ENCODE assay signal across 1 cellular context in genomic region chr7:155224116-155224811, GRCh38.
TF ChIP-seq lines count a peak whose summit lies in the region.

No MANE protein-coding gene starts in this region.

TF ChIP-seq in GM23338, 12 proteins besides CTCF, POLR2A, EP300 and RAD21:
- TF ChIP-seq, protein P1, sequence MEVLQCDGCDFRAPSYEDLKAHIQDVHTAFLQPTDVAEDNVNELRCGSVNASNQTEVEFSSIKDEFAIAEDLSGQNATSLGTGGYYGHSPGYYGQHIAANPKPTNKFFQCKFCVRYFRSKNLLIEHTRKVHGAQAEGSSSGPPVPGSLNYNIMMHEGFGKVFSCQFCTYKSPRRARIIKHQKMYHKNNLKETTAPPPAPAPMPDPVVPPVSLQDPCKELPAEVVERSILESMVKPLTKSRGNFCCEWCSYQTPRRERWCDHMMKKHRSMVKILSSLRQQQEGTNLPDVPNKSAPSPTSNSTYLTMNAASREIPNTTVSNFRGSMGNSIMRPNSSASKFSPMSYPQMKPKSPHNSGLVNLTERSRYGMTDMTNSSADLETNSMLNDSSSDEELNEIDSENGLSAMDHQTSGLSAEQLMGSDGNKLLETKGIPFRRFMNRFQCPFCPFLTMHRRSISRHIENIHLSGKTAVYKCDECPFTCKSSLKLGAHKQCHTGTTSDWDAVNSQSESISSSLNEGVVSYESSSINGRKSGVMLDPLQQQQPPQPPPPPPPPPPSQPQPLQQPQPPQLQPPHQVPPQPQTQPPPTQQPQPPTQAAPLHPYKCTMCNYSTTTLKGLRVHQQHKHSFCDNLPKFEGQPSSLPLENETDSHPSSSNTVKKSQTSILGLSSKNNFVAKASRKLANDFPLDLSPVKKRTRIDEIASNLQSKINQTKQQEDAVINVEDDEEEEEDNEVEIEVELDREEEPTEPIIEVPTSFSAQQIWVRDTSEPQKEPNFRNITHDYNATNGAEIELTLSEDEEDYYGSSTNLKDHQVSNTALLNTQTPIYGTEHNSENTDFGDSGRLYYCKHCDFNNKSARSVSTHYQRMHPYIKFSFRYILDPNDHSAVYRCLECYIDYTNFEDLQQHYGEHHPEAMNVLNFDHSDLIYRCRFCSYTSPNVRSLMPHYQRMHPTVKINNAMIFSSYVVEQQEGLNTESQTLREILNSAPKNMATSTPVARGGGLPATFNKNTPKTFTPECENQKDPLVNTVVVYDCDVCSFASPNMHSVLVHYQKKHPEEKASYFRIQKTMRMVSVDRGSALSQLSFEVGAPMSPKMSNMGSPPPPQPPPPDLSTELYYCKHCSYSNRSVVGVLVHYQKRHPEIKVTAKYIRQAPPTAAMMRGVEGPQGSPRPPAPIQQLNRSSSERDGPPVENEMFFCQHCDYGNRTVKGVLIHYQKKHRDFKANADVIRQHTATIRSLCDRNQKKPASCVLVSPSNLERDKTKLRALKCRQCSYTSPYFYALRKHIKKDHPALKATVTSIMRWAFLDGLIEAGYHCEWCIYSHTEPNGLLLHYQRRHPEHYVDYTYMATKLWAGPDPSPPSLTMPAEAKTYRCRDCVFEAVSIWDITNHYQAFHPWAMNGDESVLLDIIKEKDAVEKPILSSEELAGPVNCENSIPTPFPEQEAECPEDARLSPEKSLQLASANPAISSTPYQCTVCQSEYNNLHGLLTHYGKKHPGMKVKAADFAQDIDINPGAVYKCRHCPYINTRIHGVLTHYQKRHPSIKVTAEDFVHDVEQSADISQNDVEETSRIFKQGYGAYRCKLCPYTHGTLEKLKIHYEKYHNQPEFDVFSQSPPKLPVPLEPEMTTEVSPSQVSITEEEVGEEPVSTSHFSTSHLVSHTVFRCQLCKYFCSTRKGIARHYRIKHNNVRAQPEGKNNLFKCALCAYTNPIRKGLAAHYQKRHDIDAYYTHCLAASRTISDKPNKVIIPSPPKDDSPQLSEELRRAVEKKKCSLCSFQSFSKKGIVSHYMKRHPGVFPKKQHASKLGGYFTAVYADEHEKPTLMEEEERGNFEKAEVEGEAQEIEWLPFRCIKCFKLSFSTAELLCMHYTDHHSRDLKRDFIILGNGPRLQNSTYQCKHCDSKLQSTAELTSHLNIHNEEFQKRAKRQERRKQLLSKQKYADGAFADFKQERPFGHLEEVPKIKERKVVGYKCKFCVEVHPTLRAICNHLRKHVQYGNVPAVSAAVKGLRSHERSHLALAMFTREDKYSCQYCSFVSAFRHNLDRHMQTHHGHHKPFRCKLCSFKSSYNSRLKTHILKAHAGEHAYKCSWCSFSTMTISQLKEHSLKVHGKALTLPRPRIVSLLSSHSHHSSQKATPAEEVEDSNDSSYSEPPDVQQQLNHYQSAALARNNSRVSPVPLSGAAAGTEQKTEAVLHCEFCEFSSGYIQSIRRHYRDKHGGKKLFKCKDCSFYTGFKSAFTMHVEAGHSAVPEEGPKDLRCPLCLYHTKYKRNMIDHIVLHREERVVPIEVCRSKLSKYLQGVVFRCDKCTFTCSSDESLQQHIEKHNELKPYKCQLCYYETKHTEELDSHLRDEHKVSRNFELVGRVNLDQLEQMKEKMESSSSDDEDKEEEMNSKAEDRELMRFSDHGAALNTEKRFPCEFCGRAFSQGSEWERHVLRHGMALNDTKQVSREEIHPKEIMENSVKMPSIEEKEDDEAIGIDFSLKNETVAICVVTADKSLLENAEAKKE (CRISPR knock-in tag; IDR thresholded peaks at IDR 0.05), result no peak
- TF ChIP-seq CREB1 (CRISPR knock-in tag; IDR thresholded peaks at IDR 0.05; ENCODE audit: low read depth), result no peak
- TF ChIP-seq ZNF114 (CRISPR knock-in tag; IDR thresholded peaks at IDR 0.05), result no peak
- TF ChIP-seq POLR2AphosphoS5 (IDR thresholded peaks at IDR 0.05; ENCODE audit: low read depth), result no peak
- TF ChIP-seq EZH2phosphoT487 (IDR thresholded peaks at IDR 0.05; ENCODE audit: unreplicated experiment), result no peak
- no peak for TF ChIP-seq NANOG (IDR thresholded peaks at IDR 0.05; ENCODE audit: borderline replicate concordance)
- TF ChIP-seq STAT1 (IDR thresholded peaks at IDR 0.05; ENCODE audit: unreplicated experiment), result no peak
- no peak for TF ChIP-seq ZNF331 (CRISPR knock-in tag; IDR thresholded peaks at IDR 0.05; ENCODE audit: low read depth)
- TF ChIP-seq EZH2 (IDR thresholded peaks at IDR 0.05; ENCODE audit: low read depth, unreplicated experiment), result no peak
- TF ChIP-seq, protein P2, sequence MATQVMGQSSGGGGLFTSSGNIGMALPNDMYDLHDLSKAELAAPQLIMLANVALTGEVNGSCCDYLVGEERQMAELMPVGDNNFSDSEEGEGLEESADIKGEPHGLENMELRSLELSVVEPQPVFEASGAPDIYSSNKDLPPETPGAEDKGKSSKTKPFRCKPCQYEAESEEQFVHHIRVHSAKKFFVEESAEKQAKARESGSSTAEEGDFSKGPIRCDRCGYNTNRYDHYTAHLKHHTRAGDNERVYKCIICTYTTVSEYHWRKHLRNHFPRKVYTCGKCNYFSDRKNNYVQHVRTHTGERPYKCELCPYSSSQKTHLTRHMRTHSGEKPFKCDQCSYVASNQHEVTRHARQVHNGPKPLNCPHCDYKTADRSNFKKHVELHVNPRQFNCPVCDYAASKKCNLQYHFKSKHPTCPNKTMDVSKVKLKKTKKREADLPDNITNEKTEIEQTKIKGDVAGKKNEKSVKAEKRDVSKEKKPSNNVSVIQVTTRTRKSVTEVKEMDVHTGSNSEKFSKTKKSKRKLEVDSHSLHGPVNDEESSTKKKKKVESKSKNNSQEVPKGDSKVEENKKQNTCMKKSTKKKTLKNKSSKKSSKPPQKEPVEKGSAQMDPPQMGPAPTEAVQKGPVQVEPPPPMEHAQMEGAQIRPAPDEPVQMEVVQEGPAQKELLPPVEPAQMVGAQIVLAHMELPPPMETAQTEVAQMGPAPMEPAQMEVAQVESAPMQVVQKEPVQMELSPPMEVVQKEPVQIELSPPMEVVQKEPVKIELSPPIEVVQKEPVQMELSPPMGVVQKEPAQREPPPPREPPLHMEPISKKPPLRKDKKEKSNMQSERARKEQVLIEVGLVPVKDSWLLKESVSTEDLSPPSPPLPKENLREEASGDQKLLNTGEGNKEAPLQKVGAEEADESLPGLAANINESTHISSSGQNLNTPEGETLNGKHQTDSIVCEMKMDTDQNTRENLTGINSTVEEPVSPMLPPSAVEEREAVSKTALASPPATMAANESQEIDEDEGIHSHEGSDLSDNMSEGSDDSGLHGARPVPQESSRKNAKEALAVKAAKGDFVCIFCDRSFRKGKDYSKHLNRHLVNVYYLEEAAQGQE (IDR thresholded peaks at IDR 0.05; ENCODE audit: unreplicated experiment), result no peak
- no peak for TF ChIP-seq JUNB (IDR thresholded peaks at IDR 0.05; ENCODE audit: unreplicated experiment)
- no peak for TF ChIP-seq ETS1 (IDR thresholded peaks at IDR 0.05)
